ENCODE assay signal across 11 cellular contexts in genomic region chr19:3950871-3951861, GRCh38. TPM values are rescaled to one million over a fixed set of nuclear protein-coding genes. Genes with fewer than 3 reads are reported as not detected.
DNase-seq lines count a peak whose midpoint lies in the region; ATAC-seq, FAIRE-seq and TF ChIP-seq lines count a peak whose summit lies in the region.
"Had no signal": no experiment of that assay in that cellular context is flagged by ENCODE, and none has a peak within 500 bp of the region (broad histone marks: within the 10 kb centered on the region; RNA-seq: fewer than 3 reads in every experiment).

No MANE protein-coding gene starts in this region.

- no peak overlapping the region for H3K27ac ChIP-seq in CD8-positive, alpha-beta T cell (ENCODE audit: low read depth, low read length)
- H3K27ac ChIP-seq in RWPE2 (ENCODE audit: poor library complexity, severe bottlenecking) (no peak overlapping the region), neuronal stem cell (replicated peaks; ENCODE audit: low read length) (peak overlapping the region; percentile 27), small intestine (ENCODE audit: low read depth in 1 of 2, low read length in 1 of 2) (peak overlapping the region in 1 of 2 donors; percentile 30)
- H3K27ac ChIP-seq: C4-2B had no signal

- CTCF ChIA-PET in CD8-positive, alpha-beta T cell (lab: Charles Lee) = interaction anchor here (0.7 to 1.2 kb wide), 3 partner anchors 133 to 366 kb away, joined by 3 read pairs; no protein-coding TSS in a partner anchor

- H3K27me3 Mint-ChIP-seq in CD8-positive, alpha-beta T cell (ENCODE audit: low read depth) = no peaks in the 10 kb centered on the region

- TF ChIP-seq CTCF in CD8-positive, alpha-beta T cell (IDR thresholded peaks at IDR 0.05) = no peak
- no peak for TF ChIP-seq CTCF in RWPE2 (IDR thresholded peaks at IDR 0.05; ENCODE audit: poor library complexity, severe bottlenecking)

- peak; percentile 29 for ATAC-seq in CD8-positive, alpha-beta T cell
- ATAC-seq in RWPE2 (ENCODE audit: low read depth) (0 out of 3 replicates have a peak, but pooled peaks have one; percentile 24), HG03442 (IDR thresholded peaks at IDR 0.05; ENCODE audit: unreplicated experiment) (no peak)

- peaks cover 14% of the 10 kb centered on the region for H3K4me1 ChIP-seq in CD8-positive, alpha-beta T cell (ENCODE audit: insufficient read depth, low read length)
- H3K4me1 ChIP-seq in RWPE2 (ENCODE audit: insufficient read depth, poor library complexity, severe bottlenecking) (no peaks in the 10 kb centered on the region), neuronal stem cell (ENCODE audit: control insufficient read depth in 2 of 2, insufficient read depth in 1 of 2, low read depth in 1 of 2, low read length in 2 of 2) (peaks cover 3 to 9% of the 10 kb centered on the region in 2 donors), small intestine (ENCODE audit: control insufficient read depth in 2 of 2, insufficient read depth in 1 of 2, low read depth in 1 of 2, low read length in 1 of 2) (no peaks in the 10 kb centered on the region)

- H3K9me3 ChIP-seq in CD8-positive, alpha-beta T cell (ENCODE audit: low read length) = no peaks in the 10 kb centered on the region
- no peaks in the 10 kb centered on the region for H3K9me3 ChIP-seq in RWPE2 (ENCODE audit: severe bottlenecking)
- H3K9me3 ChIP-seq in neuronal stem cell (replicated peaks in 1 of 2; ENCODE audit: control insufficient read depth in 2 of 2, insufficient read depth in 1 of 2, low read depth in 1 of 2, low read length in 2 of 2) = no peaks in the 10 kb centered on the region
- H3K9me3 ChIP-seq in small intestine (ENCODE audit: control insufficient read depth, low read depth) = no peaks in the 10 kb centered on the region

- peak overlapping the region; percentile 78 for H3K4me3 Mint-ChIP-seq in CD8-positive, alpha-beta T cell

- peak overlapping the region; percentile 72 for H3K9ac ChIP-seq in neuronal stem cell (ENCODE audit: low read depth, low read length, poor library complexity)

- intact Hi-C loops in CD8-positive, alpha-beta T cell (cut with DNase I, micrococcal nuclease) = no loop called here

- peak; percentile 32 for TF ChIP-seq POLR2A in erythroblast (IDR thresholded peaks at IDR 0.05; ENCODE audit: low read length)

- POLR2A ChIA-PET in CD8-positive, alpha-beta T cell (lab: Charles Lee) = no interaction called here

- H3K36me3 ChIP-seq in CD8-positive, alpha-beta T cell (ENCODE audit: insufficient read depth, low read length) = no peaks in the 10 kb centered on the region
- no peaks in the 10 kb centered on the region for H3K36me3 ChIP-seq in RWPE2 (ENCODE audit: low read depth)
- H3K36me3 ChIP-seq in neuronal stem cell (replicated peaks in 1 of 2; ENCODE audit: control insufficient read depth in 2 of 2, insufficient read depth in 2 of 2, low read length in 2 of 2) = peaks cover 3% of the 10 kb centered on the region in 2 donors
- peaks cover 0 to 5% of the 10 kb centered on the region in 2 donors for H3K36me3 ChIP-seq in small intestine (ENCODE audit: control insufficient read depth in 2 of 2, insufficient read depth in 2 of 2, low read length in 2 of 2)

- H3K4me3 ChIP-seq in CD8-positive, alpha-beta T cell (ENCODE audit: low read depth, low read length) = no peak overlapping the region
- H3K4me3 ChIP-seq in RWPE2 (ENCODE audit: severe bottlenecking) (no peak overlapping the region), neuronal stem cell (ENCODE audit: low read length in 2 of 2) (no peak overlapping the region), small intestine (ENCODE audit: low read depth in 1 of 2, low read length in 2 of 2) (peak overlapping the region in 1 of 2 donors; percentile 3)

- peak overlapping the region; percentile 86 for H4K8ac ChIP-seq in neuronal stem cell (ENCODE audit: low read depth, low read length)

- FAIRE-seq in small intestine (lab: Jason Lieb, UNC) = no peak

- no peak overlapping the region for H2BK12ac ChIP-seq in neuronal stem cell (ENCODE audit: low read length)

- H2AK5ac ChIP-seq in neuronal stem cell (ENCODE audit: low read depth, low read length) = peak overlapping the region; percentile 2

- H3K4ac ChIP-seq in neuronal stem cell (ENCODE audit: low read length) = no peak overlapping the region

- peaks cover 2% of the 10 kb centered on the region for H3K36me3 Mint-ChIP-seq in CD8-positive, alpha-beta T cell

- H3K4me1 Mint-ChIP-seq in CD8-positive, alpha-beta T cell (ENCODE audit: low read depth) = peaks cover 10% of the 10 kb centered on the region

- peak in 3 of 7 experiments; percentile 21 to 56 (median 27) for DNase-seq in CD8-positive, alpha-beta T cell
- DNase-seq in RWPE2 (ENCODE audit: low spot score) = no peak
- peak; percentile 77 to 88 for DNase-seq in erythroblast (lab: John Stamatoyannopoulos, UW)
- no peak for DNase-seq in neuronal stem cell (ENCODE audit: low spot score)
- DNase-seq in small intestine = no peak
- DNase-seq in stimulated activated CD4-positive, alpha-beta T cell treated with anti-CD3 and anti-CD28 coated beads, Interleukin-4, amount 100 ng/mL, for 24 hours = no peak
- DNase-seq in NCI-H1436 treated with DMSO at 0.1 percent for 48 hours (lab: John Stamatoyannopoulos, UW) = no peak

- H3K9me3 Mint-ChIP-seq in CD8-positive, alpha-beta T cell = no peaks in the 10 kb centered on the region

- no peak overlapping the region for H3K14ac ChIP-seq in neuronal stem cell (ENCODE audit: low read length)

- no peak overlapping the region for H4K91ac ChIP-seq in neuronal stem cell (ENCODE audit: low read depth, low read length, poor library complexity)

- peak overlapping the region; percentile 5 for H2BK15ac ChIP-seq in neuronal stem cell (ENCODE audit: low read length)

- no CpG with 5 or more reads among the region's 41 CpGs for WGBS in neuronal stem cell (ENCODE audit: extremely low coverage in 2 of 2, insufficient read length in 2 of 2, insufficient replicate concordance in 1 of 2), 2 donors
- WGBS in small intestine, 3 donors = 35 to 44% (median 43%) methylated on average over 38 to 41 of the region's 41 CpGs

- H2AFZ ChIP-seq in neuronal stem cell (ENCODE audit: low read length) = peak overlapping the region; percentile 49

- H2BK5ac ChIP-seq in neuronal stem cell (ENCODE audit: low read length) = peak overlapping the region; percentile 22

- H3K27ac Mint-ChIP-seq in CD8-positive, alpha-beta T cell = peak overlapping the region; percentile 75

- H3K18ac ChIP-seq in neuronal stem cell (ENCODE audit: low read length) = peak overlapping the region; percentile 80

- H2BK120ac ChIP-seq in neuronal stem cell (ENCODE audit: low read depth, low read length) = no peak overlapping the region

- no peaks in the 10 kb centered on the region for H3K27me3 ChIP-seq in CD8-positive, alpha-beta T cell (ENCODE audit: insufficient read depth, low read length)
- no peaks in the 10 kb centered on the region for H3K27me3 ChIP-seq in RWPE2 (ENCODE audit: insufficient read depth, poor library complexity, severe bottlenecking)
- no peaks in the 10 kb centered on the region for H3K27me3 ChIP-seq in neuronal stem cell (ENCODE audit: control insufficient read depth in 3 of 3, insufficient read depth in 3 of 3, low read depth in 1 of 3, low read length in 3 of 3)
- no peaks in the 10 kb centered on the region for H3K27me3 ChIP-seq in small intestine (ENCODE audit: control insufficient read depth in 2 of 2, insufficient read depth in 2 of 2, low read length in 2 of 2)
- H3K27me3 ChIP-seq: dorsolateral prefrontal cortex had no signal

- no peak overlapping the region for H3K4me2 ChIP-seq in neuronal stem cell (ENCODE audit: insufficient read depth, low read length, poor library complexity, severe bottlenecking)

- peaks cover 3% of the 10 kb centered on the region for H3K79me1 ChIP-seq in neuronal stem cell (ENCODE audit: low read depth, low read length)

- H3K23ac ChIP-seq in neuronal stem cell (ENCODE audit: low read depth, low read length, poor library complexity) = peak overlapping the region; percentile 29

RNA-seq across cellular contexts. Expression of gene NMRK2, which starts 18.3 kb away (rescaled TPM):
- not detected for total RNA-seq in CD8-positive, alpha-beta T cell
- polyA plus RNA-seq in neuronal stem cell (2013, experiment 1 of 2) = 0.60 TPM
- polyA plus RNA-seq in neuronal stem cell (2013, experiment 2 of 2) = 0.72 TPM
- polyA plus RNA-seq in small intestine = 1 to 10 TPM in 2 of 3 donors, under 1 TPM in 1; 0.43 to 6.8 (median 2.2) TPM
- total RNA-seq: lung microvascular endothelial cell had no signal

RNA-seq across cellular contexts. Expression of gene DAPK3, which starts 19.7 kb away (rescaled TPM):
- total RNA-seq in CD8-positive, alpha-beta T cell = 10 to 100 TPM; 20.7 to 21.5 TPM
- 56.3 TPM for polyA plus RNA-seq in neuronal stem cell (2013, experiment 1 of 2)
- 55.0 TPM for polyA plus RNA-seq in neuronal stem cell (2013, experiment 2 of 2)
- 10 to 100 TPM; 56.3 to 72.4 (median 64.6) TPM for polyA plus RNA-seq in small intestine

RNA-seq across cellular contexts. Expression of gene EEF2, which starts 34.1 kb away (rescaled TPM):
- 1,000 to 10,000 TPM; 2,844 to 2,933 TPM for total RNA-seq in CD8-positive, alpha-beta T cell
- polyA plus RNA-seq in neuronal stem cell (2013, experiment 1 of 2) = 2,427 TPM
- 2,458 TPM for polyA plus RNA-seq in neuronal stem cell (2013, experiment 2 of 2)
- polyA plus RNA-seq in small intestine = 1,000 to 10,000 TPM in 2 of 3 donors, 100 to 1,000 TPM in 1; 962 to 2,089 (median 1,343) TPM

RNA-seq across cellular contexts. Expression of gene PIAS4, which starts 56.4 kb away (rescaled TPM):
- total RNA-seq in CD8-positive, alpha-beta T cell = 10 to 100 TPM; 11.6 to 14.9 TPM
- 64.0 TPM for polyA plus RNA-seq in neuronal stem cell (2013, experiment 1 of 2)
- polyA plus RNA-seq in neuronal stem cell (2013, experiment 2 of 2) = 61.2 TPM
- 10 to 100 TPM; 10.8 to 14.8 (median 11.4) TPM for polyA plus RNA-seq in small intestine

Comparison
In these comparisons a context has a peak if more than half of its experiments do, and no peak if none do; other contexts are left out.
1. DNase-seq: peak in erythroblast (2 of 2); none in RWPE2 (single experiment), neuronal stem cell (single experiment), small intestine (single experiment), stimulated activated CD4-positive, alpha-beta T cell treated with anti-CD3 and anti-CD28 coated beads, Interleukin-4, amount 100 ng/mL, for 24 hours (single experiment) and NCI-H1436 treated with DMSO at 0.1 percent for 48 hours (single experiment).